9 cellular contexts compared by ENCODE assay signal in the genomic region with DNA sequence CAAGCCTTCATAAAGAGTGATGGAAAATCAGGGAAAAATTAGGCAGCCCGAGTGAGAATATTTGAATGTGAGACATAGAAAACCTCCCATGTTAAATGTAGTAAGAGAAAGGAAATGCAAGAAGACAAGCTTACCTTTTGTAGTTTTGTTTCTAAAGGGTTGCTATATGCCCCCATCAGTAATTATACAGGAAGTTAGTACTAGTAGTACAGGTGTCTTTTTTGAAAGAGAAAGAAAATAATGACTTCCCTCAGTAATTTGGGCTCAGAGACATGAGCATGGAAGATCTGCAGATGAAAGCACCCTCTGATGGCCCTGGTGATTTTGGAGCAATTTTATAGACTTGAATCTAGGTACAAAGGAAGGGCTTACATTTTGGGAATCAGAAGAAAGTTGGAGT.
A peak's percentile ranks its signal among the peaks of the same experiment; 100 is the strongest.
DNase-seq lines count a peak whose midpoint lies in the region; ATAC-seq and TF ChIP-seq lines count a peak whose summit lies in the region.
"Had no signal": no experiment of that assay in that cellular context is flagged by ENCODE, and none has a peak within 500 bp of the region (broad histone marks: within the 10 kb centered on the region; RNA-seq: fewer than 3 reads in every experiment).

No MANE protein-coding gene starts in this region.

- H2AFZ ChIP-seq in DND-41 (ENCODE audit: low read depth, low read length): no peak overlapping the region

- H4K20me1 ChIP-seq in DND-41 (ENCODE audit: insufficient read depth, low read length): no peaks in the 10 kb centered on the region

- H3K9me3 ChIP-seq in DND-41 (ENCODE audit: insufficient read depth, low read length, severe bottlenecking) (no peaks in the 10 kb centered on the region), suprapubic skin (no peaks in the 10 kb centered on the region), thyroid gland (no peaks in the 10 kb centered on the region)

- no peak overlapping the region for H3K27ac ChIP-seq in DND-41 (ENCODE audit: low read length)
- H3K27ac ChIP-seq in suprapubic skin: no peak overlapping the region
- no peak overlapping the region for H3K27ac ChIP-seq in thyroid gland

- WGBS in suprapubic skin: 92% methylated on average over 1 of the region's 1 CpG
- WGBS in thyroid gland, 2 donors: 80 to 86% methylated on average over 1 of the region's 1 CpG

- H3K4me3 ChIP-seq in DND-41 (ENCODE audit: low read depth in 1 of 2, low read length in 2 of 2) (no peak overlapping the region), suprapubic skin (no peak overlapping the region), thyroid gland (replicated peaks in 1 of 3) (no peak overlapping the region)

- peaks cover 20% of the 10 kb centered on the region for H3K36me3 Mint-ChIP-seq in activated T-helper 2 cell treated with anti-CD3 and anti-CD28 coated beads, Interferon-gamma antibody, Interleukin-2, Interleukin-4, amounts not matched to agents 10 μg/mL and 5 μg/mL and 100 μg/mL, durations not matched to agents 14 hours and 24 hours and 36 hours (ENCODE audit: low read depth)

- no peak overlapping the region for H3K4me3 Mint-ChIP-seq in activated T-helper 2 cell treated with anti-CD3 and anti-CD28 coated beads, Interferon-gamma antibody, Interleukin-2, Interleukin-4, amounts not matched to agents 10 μg/mL and 5 μg/mL and 100 μg/mL, durations not matched to agents 14 hours and 24 hours and 36 hours (ENCODE audit: low read depth)

- TF ChIP-seq EP300 in suprapubic skin (IDR thresholded peaks at IDR 0.05): no peak

- H3K27ac Mint-ChIP-seq in activated T-helper 2 cell treated with anti-CD3 and anti-CD28 coated beads, Interferon-gamma antibody, Interleukin-2, Interleukin-4, amounts not matched to agents 10 μg/mL and 5 μg/mL and 100 μg/mL, durations not matched to agents 14 hours and 24 hours and 36 hours: no peak overlapping the region

- DNase-seq in DND-41: no peak
- no peak for DNase-seq in suprapubic skin (ENCODE audit: low spot score in 2 of 2)
- DNase-seq in thyroid gland: no peak
- no peak for DNase-seq in activated T-helper 2 cell treated with anti-CD3 and anti-CD28 coated beads, Interferon-gamma antibody, Interleukin-2, Interleukin-4, amounts not matched to agents 10 μg/mL and 5 μg/mL and 100 μg/mL, durations not matched to agents 14 hours and 24 hours and 36 hours (ENCODE audit: low spot score)
- no peak for DNase-seq in hepatic stellate cell (ENCODE audit: low spot score)
- DNase-seq: foreskin fibroblast had no signal

- H3K4me1 Mint-ChIP-seq in activated T-helper 2 cell treated with anti-CD3 and anti-CD28 coated beads, Interferon-gamma antibody, Interleukin-2, Interleukin-4, amounts not matched to agents 10 μg/mL and 5 μg/mL and 100 μg/mL, durations not matched to agents 14 hours and 24 hours and 36 hours (ENCODE audit: low read depth): peaks cover 5% of the 10 kb centered on the region

- intact Hi-C loops in thyroid gland (cut with DNase I): no loop called here
- intact Hi-C loops in activated T-helper 2 cell treated with anti-CD3 and anti-CD28 coated beads, Interferon-gamma antibody, Interleukin-2, Interleukin-4, amounts not matched to agents 10 μg/mL and 5 μg/mL and 100 μg/mL, durations not matched to agents 14 hours and 24 hours and 36 hours (cut with micrococcal nuclease): no loop called here

- no peak overlapping the region for H3K4me2 ChIP-seq in DND-41 (ENCODE audit: insufficient read depth, low read length)

- TF ChIP-seq POLR2A in suprapubic skin (IDR thresholded peaks at IDR 0.05) (no peak), thyroid gland (IDR thresholded peaks at IDR 0.05) (no peak)

- no peaks in the 10 kb centered on the region for H3K79me2 ChIP-seq in DND-41 (ENCODE audit: insufficient read depth, low read length)

- H3K27me3 ChIP-seq in DND-41 (ENCODE audit: insufficient read depth, low read length, poor library complexity) (no peaks in the 10 kb centered on the region), suprapubic skin (no peaks in the 10 kb centered on the region), thyroid gland (no peaks in the 10 kb centered on the region)

- no peak overlapping the region for H3K9ac ChIP-seq in DND-41 (ENCODE audit: low read depth, low read length)

- H3K4me1 ChIP-seq in DND-41 (ENCODE audit: insufficient read depth, low read length) (no peaks in the 10 kb centered on the region), suprapubic skin (peaks cover 5% of the 10 kb centered on the region), thyroid gland (no peaks in the 10 kb centered on the region)

- H3K9me3 Mint-ChIP-seq in activated T-helper 2 cell treated with anti-CD3 and anti-CD28 coated beads, Interferon-gamma antibody, Interleukin-2, Interleukin-4, amounts not matched to agents 10 μg/mL and 5 μg/mL and 100 μg/mL, durations not matched to agents 14 hours and 24 hours and 36 hours: no peaks in the 10 kb centered on the region

- ATAC-seq in DND-41 (ENCODE audit: insufficient read depth, low read depth) (peak; percentile 64), GM19395 (IDR thresholded peaks at IDR 0.05; ENCODE audit: unreplicated experiment) (peak; percentile 93), HG02870 (IDR thresholded peaks at IDR 0.05; ENCODE audit: unreplicated experiment) (peak; percentile 79), HG03575 (IDR thresholded peaks at IDR 0.05; ENCODE audit: extremely low read depth, insufficient number of reproducible peaks, low FRiP score, unreplicated experiment) (peak; percentile 72)

- no peak for TF ChIP-seq CTCF in DND-41 (IDR thresholded peaks at IDR 0.05; ENCODE audit: borderline replicate concordance, extremely low read depth, low read length, poor library complexity, severe bottlenecking)
- TF ChIP-seq CTCF in suprapubic skin (IDR thresholded peaks at IDR 0.05): no peak
- TF ChIP-seq CTCF in thyroid gland (IDR thresholded peaks at IDR 0.05): no peak

- H3K27me3 Mint-ChIP-seq in activated T-helper 2 cell treated with anti-CD3 and anti-CD28 coated beads, Interferon-gamma antibody, Interleukin-2, Interleukin-4, amounts not matched to agents 10 μg/mL and 5 μg/mL and 100 μg/mL, durations not matched to agents 14 hours and 24 hours and 36 hours (ENCODE audit: low read depth): no peaks in the 10 kb centered on the region

- H3K36me3 ChIP-seq in DND-41 (ENCODE audit: insufficient read depth, low read length) (peaks cover 18% of the 10 kb centered on the region; the same call in 1 of the 2 replicates), suprapubic skin (peaks cover 4% of the 10 kb centered on the region), thyroid gland (no peaks in the 10 kb centered on the region)
